16 cellular contexts compared by ENCODE assay signal in genomic region chr12:22410497-22410896, GRCh38.
DNase-seq lines count a peak whose midpoint lies in the region; ATAC-seq and TF ChIP-seq lines count a peak whose summit lies in the region.
"Had no signal": no experiment of that assay in that cellular context is flagged by ENCODE, and none has a peak within 500 bp of the region (broad histone marks: within the 10 kb centered on the region; RNA-seq: fewer than 3 reads in every experiment).

No MANE protein-coding gene starts in this region.

- TF ChIP-seq CTCF in left lung (IDR thresholded peaks at IDR 0.05): no peak

- CTCF ChIA-PET in activated CD4-positive, alpha-beta memory T cell treated with anti-CD3 and anti-CD28 coated beads, Interleukin-2, amount 10 ng/mL, durations not matched to agents 7 days and 5 days (lab: Charles Lee): interaction anchor here (1.1 to 2.6 kb wide), 3 partner anchors 33 to 75 kb away, joined by 3 to 14 read pairs (median 5); no protein-coding TSS in a partner anchor

- H3K36me3 ChIP-seq in left lung (no peaks in the 10 kb centered on the region), MG63 (no peaks in the 10 kb centered on the region)
- H3K36me3 ChIP-seq: esophagus muscularis mucosa, tibial nerve had no signal

- H3K27me3 Mint-ChIP-seq in activated naive CD8-positive, alpha-beta T cell: no peaks in the 10 kb centered on the region
- H3K27me3 Mint-ChIP-seq in activated naive CD8-positive, alpha-beta T cell treated with anti-CD3 and anti-CD28 coated beads for 36 hours: no peaks in the 10 kb centered on the region
- H3K27me3 Mint-ChIP-seq in activated CD4-positive, alpha-beta memory T cell treated with anti-CD3 and anti-CD28 coated beads, Interleukin-2, amount 10 ng/mL, durations not matched to agents 7 days and 5 days: no peaks in the 10 kb centered on the region

- DNase-seq in activated naive CD8-positive, alpha-beta T cell treated with anti-CD3 and anti-CD28 coated beads for 36 hours: no peak
- DNase-seq in activated CD4-positive, alpha-beta memory T cell treated with anti-CD3 and anti-CD28 coated beads, Interleukin-2, amount 10 ng/mL, durations not matched to agents 7 days and 5 days: no peak
- no peak for DNase-seq in left lung
- DNase-seq in MG63: no peak
- DNase-seq in cerebellar nuclear complex (lab: John Stamatoyannopoulos, UW): no peak
- DNase-seq: DMS153, NCI-H146, NCI-H774, T1000 had no signal

- no peaks in the 10 kb centered on the region for H3K27me3 ChIP-seq in left lung
- H3K27me3 ChIP-seq in MG63: no peaks in the 10 kb centered on the region
- H3K27me3 ChIP-seq: esophagus muscularis mucosa, tibial nerve had no signal

- peaks cover 8% of the 10 kb centered on the region for H3K4me1 Mint-ChIP-seq in activated naive CD8-positive, alpha-beta T cell (ENCODE audit: low read depth)
- H3K4me1 Mint-ChIP-seq in activated naive CD8-positive, alpha-beta T cell treated with anti-CD3 and anti-CD28 coated beads for 36 hours: peaks cover 21% of the 10 kb centered on the region
- H3K4me1 Mint-ChIP-seq in activated CD4-positive, alpha-beta memory T cell treated with anti-CD3 and anti-CD28 coated beads, Interleukin-2, amount 10 ng/mL, durations not matched to agents 7 days and 5 days: peaks cover 45% of the 10 kb centered on the region

- H3K9me3 ChIP-seq in left lung (no peaks in the 10 kb centered on the region), MG63 (no peaks in the 10 kb centered on the region)
- H3K9me3 ChIP-seq: esophagus muscularis mucosa, tibial nerve had no signal

- no peak overlapping the region for H3K27ac Mint-ChIP-seq in activated naive CD8-positive, alpha-beta T cell
- no peak overlapping the region for H3K27ac Mint-ChIP-seq in activated naive CD8-positive, alpha-beta T cell treated with anti-CD3 and anti-CD28 coated beads for 36 hours
- H3K27ac Mint-ChIP-seq in activated CD4-positive, alpha-beta memory T cell treated with anti-CD3 and anti-CD28 coated beads, Interleukin-2, amount 10 ng/mL, durations not matched to agents 7 days and 5 days: peak overlapping the region; percentile 91

- H3K4me1 ChIP-seq in left lung: peaks cover 5 to 21% of the 10 kb centered on the region in 2 donors
- H3K4me1 ChIP-seq: parathyroid adenoma had no signal

- H3K36me3 Mint-ChIP-seq in activated naive CD8-positive, alpha-beta T cell: peaks cover 2% of the 10 kb centered on the region
- H3K36me3 Mint-ChIP-seq in activated naive CD8-positive, alpha-beta T cell treated with anti-CD3 and anti-CD28 coated beads for 36 hours: no peaks in the 10 kb centered on the region
- H3K36me3 Mint-ChIP-seq in activated CD4-positive, alpha-beta memory T cell treated with anti-CD3 and anti-CD28 coated beads, Interleukin-2, amount 10 ng/mL, durations not matched to agents 7 days and 5 days (ENCODE audit: low read depth): no peaks in the 10 kb centered on the region
- H3K36me3 Mint-ChIP-seq: IgD-negative memory B cell had no signal

- peak overlapping the region in 1 of 2 donors; percentile 18 for H3K27ac ChIP-seq in left lung
- H3K27ac ChIP-seq: parathyroid adenoma, tibial nerve had no signal

- ATAC-seq in left lung: peak; percentile 37
- no peak for ATAC-seq in GM21515 (IDR thresholded peaks at IDR 0.05; ENCODE audit: unreplicated experiment)
- ATAC-seq in HG02840 (IDR thresholded peaks at IDR 0.05; ENCODE audit: low FRiP score, unreplicated experiment): no peak

- H3K9me3 Mint-ChIP-seq in activated naive CD8-positive, alpha-beta T cell (ENCODE audit: low read depth): no peaks in the 10 kb centered on the region
- H3K9me3 Mint-ChIP-seq in activated naive CD8-positive, alpha-beta T cell treated with anti-CD3 and anti-CD28 coated beads for 36 hours: no peaks in the 10 kb centered on the region
- H3K9me3 Mint-ChIP-seq in activated CD4-positive, alpha-beta memory T cell treated with anti-CD3 and anti-CD28 coated beads, Interleukin-2, amount 10 ng/mL, durations not matched to agents 7 days and 5 days: no peaks in the 10 kb centered on the region
- H3K9me3 Mint-ChIP-seq: IgD-negative memory B cell had no signal

- POLR2A ChIA-PET in activated CD4-positive, alpha-beta memory T cell treated with anti-CD3 and anti-CD28 coated beads, Interleukin-2, amount 10 ng/mL, durations not matched to agents 7 days and 5 days (lab: Charles Lee): interaction anchor here (1.4 to 2.7 kb wide), 3 partner anchors 15 to 75 kb away, joined by 7 to 14 read pairs (median 11); no protein-coding TSS in a partner anchor

- intact Hi-C loops in left lung (cut with DNase I): no loop called here

- H3K4me3 ChIP-seq in left lung (no peak overlapping the region), MG63 (no peak overlapping the region)
- H3K4me3 ChIP-seq: esophagus muscularis mucosa, tibial nerve had no signal

- peak overlapping the region; percentile 18 for H3K4me3 Mint-ChIP-seq in activated naive CD8-positive, alpha-beta T cell
- H3K4me3 Mint-ChIP-seq in activated naive CD8-positive, alpha-beta T cell treated with anti-CD3 and anti-CD28 coated beads for 36 hours: no peak overlapping the region
- peak overlapping the region; percentile 58 for H3K4me3 Mint-ChIP-seq in activated CD4-positive, alpha-beta memory T cell treated with anti-CD3 and anti-CD28 coated beads, Interleukin-2, amount 10 ng/mL, durations not matched to agents 7 days and 5 days
